7 cellular contexts compared by ENCODE assay signal in the genomic region with DNA sequence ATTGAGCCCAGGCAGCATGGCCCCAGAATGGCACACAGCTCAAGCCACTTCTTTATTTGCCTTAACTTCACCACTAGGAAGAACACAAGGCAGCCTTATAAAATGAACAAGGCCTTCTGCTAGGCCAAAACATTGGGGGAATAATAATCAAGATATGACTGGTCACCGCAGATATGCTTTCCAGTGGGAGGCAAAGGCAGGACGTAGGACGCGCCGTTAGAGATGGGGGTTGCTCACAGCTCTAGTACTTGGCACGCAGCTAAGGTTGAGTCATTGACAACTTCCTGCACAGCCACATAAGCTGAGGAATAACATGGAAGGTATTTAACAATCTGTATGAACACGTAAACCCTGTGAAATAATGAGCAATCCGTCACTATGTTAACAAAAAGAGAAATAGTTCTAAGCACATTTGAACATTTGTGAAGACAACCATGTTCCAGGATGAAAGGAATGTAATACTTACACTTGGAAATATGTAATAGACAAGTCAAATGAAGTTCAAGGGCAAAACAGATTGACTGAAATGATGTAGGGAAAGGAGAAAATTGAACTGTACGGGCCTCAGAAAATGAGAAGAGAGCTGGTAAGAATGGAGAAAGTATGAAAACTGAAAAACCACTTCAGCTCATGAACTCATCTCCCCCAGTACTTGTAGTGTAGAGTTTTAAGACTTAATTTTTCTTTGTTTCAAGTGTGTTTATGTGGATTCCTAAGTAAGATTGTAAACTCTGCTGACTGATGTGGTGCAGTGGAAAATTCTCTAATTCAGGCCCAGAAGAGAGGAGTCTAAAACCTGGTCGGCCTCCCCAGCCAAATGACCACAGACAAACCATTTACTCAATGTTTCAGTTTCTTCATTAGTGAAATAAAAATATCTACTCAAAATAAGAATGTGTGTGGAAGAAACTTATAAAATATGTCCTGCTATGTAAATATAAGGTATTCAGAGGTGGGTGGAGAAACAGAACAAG. TPM values are rescaled to one million over a fixed set of nuclear protein-coding genes. Genes with fewer than 3 reads are reported as not detected.
A peak's percentile ranks its signal among the peaks of the same experiment; 100 is the strongest.
DNase-seq lines count a peak whose midpoint lies in the region; ATAC-seq and TF ChIP-seq lines count a peak whose summit lies in the region.

No MANE protein-coding gene starts in this region.

- TF ChIP-seq CTCF in epithelial cell of esophagus (IDR thresholded peaks at IDR 0.05; ENCODE audit: insufficient read depth, low read depth, low read length, missing control alignments): no peak

- H3K4me3 ChIP-seq in epithelial cell of esophagus (ENCODE audit: low read length): no peak overlapping the region

- DNase-seq in H4 (ENCODE audit: low spot score): peak; percentile 94
- DNase-seq in OCI-M1 (lab: John Stamatoyannopoulos, UW): peak; percentile 97
- DNase-seq in epithelial cell of esophagus (ENCODE audit: low read depth): peak; percentile 100
- DNase-seq in renal cortical epithelial cell (ENCODE audit: low read depth): peak; percentile 80

- ATAC-seq in GM21515 (IDR thresholded peaks at IDR 0.05; ENCODE audit: unreplicated experiment) (no peak), HG03354 (IDR thresholded peaks at IDR 0.05; ENCODE audit: poor library complexity, severe bottlenecking, unreplicated experiment) (no peak), HG02610 (IDR thresholded peaks at IDR 0.05; ENCODE audit: unreplicated experiment) (no peak)

RNA-seq across cellular contexts. Expression of gene CCDC91, which starts 59.3 kb away (rescaled TPM):
- 11.9 and 13.7 TPM in 2 replicates for total RNA-seq in H4 (2014; rRNA removed; shearing (Covaris generic))
- 39.8 and 41.8 TPM in 2 replicates for total RNA-seq in renal cortical epithelial cell
